Comparison of ENCODE assay signal across 8 cellular contexts in genomic region chr10:103969857-103970627, GRCh38. TPM values are rescaled to one million over a fixed set of nuclear protein-coding genes. Genes with fewer than 3 reads are reported as not detected.
A peak's percentile ranks its signal among the peaks of the same experiment; 100 is the strongest.
DNase-seq lines count a peak whose midpoint lies in the region; ATAC-seq and TF ChIP-seq lines count a peak whose summit lies in the region.

No MANE protein-coding gene starts in this region.

- no peaks in the 10 kb centered on the region for H3K27me3 Mint-ChIP-seq in activated T-cell treated with anti-CD3 and anti-CD28 coated beads, Interleukin-2, amount 50 U/mL, for 72 hours (ENCODE audit: low read depth)
- H3K27me3 Mint-ChIP-seq in memory B cell, result no peaks in the 10 kb centered on the region

- peak overlapping the region; percentile 24 for H3K27ac Mint-ChIP-seq in activated T-cell treated with anti-CD3 and anti-CD28 coated beads, Interleukin-2, amount 50 U/mL, for 72 hours
- peak overlapping the region; percentile 25 for H3K27ac Mint-ChIP-seq in memory B cell

- no peaks in the 10 kb centered on the region for H3K36me3 ChIP-seq in adipocyte (ENCODE audit: control insufficient read depth, insufficient read depth, low read length, severe bottlenecking)
- H3K36me3 ChIP-seq in transverse colon, result no peaks in the 10 kb centered on the region

- in situ Hi-C loops in transverse colon (cut with MboI; ENCODE audit: low pct_ligation_motif_present in 1 of 4, low pct_unique_long_range_greater_than_20kb in 1 of 4, low sequenced_read_pairs in 3 of 4), result loop anchor here in 1 of 4 donors (10.0 kb wide), 1 partner anchor 55 kb away; the partner anchor contains the start of gene STN1

- no peak for TF ChIP-seq EP300 in transverse colon (IDR thresholded peaks at IDR 0.05; ENCODE audit: low read depth)

- no peaks in the 10 kb centered on the region for H3K9me3 ChIP-seq in adipocyte (ENCODE audit: control insufficient read depth, low read length)
- H3K9me3 ChIP-seq in transverse colon, result no peaks in the 10 kb centered on the region

- H3K4me3 ChIP-seq in adipocyte (ENCODE audit: low read length), result peak overlapping the region; percentile 98
- H3K4me3 ChIP-seq in transverse colon, result peak overlapping the region in 3 of 4 donors; percentile 83 to 96 (median 94)

- ATAC-seq in activated T-cell treated with anti-CD3 and anti-CD28 coated beads, Interleukin-2, amount 50 U/mL, for 72 hours (replicated peaks in 1 of 2), result no peak
- ATAC-seq in memory B cell (ENCODE audit: low read depth) (no peak), HG03460 (IDR thresholded peaks at IDR 0.05; ENCODE audit: unreplicated experiment) (no peak)

- H3K9me3 Mint-ChIP-seq in activated T-cell treated with anti-CD3 and anti-CD28 coated beads, Interleukin-2, amount 50 U/mL, for 72 hours, result no peaks in the 10 kb centered on the region
- H3K9me3 Mint-ChIP-seq in memory B cell, result peaks cover 2% of the 10 kb centered on the region

- WGBS in transverse colon (ENCODE audit: low coverage in 1 of 2), 2 donors, result 44% methylated on average over 2 of the region's 2 CpGs

- no peak for TF ChIP-seq CTCF in transverse colon (IDR thresholded peaks at IDR 0.05)

- DNase-seq in activated T-cell treated with anti-CD3 and anti-CD28 coated beads, Interleukin-2, amount 50 U/mL, for 72 hours, result no peak
- no peak for DNase-seq in activated T-cell treated with anti-CD3 and anti-CD28 coated beads, Interleukin-2, amount 50 U/mL, for 1 hour
- DNase-seq in adipocyte (ENCODE audit: low read depth), result peak; percentile 18
- no peak for DNase-seq in memory B cell (ENCODE audit: low spot score in 2 of 2)
- no peak for DNase-seq in transverse colon
- no peak for DNase-seq in NCI-H1105 treated with DMSO at 0.1 percent for 48 hours (lab: John Stamatoyannopoulos, UW)
- no peak for DNase-seq in stimulated activated naive CD4-positive, alpha-beta T cell treated with Interleukin-2 at 50 U/mL for 16 hours (lab: John Stamatoyannopoulos, UW)

- H3K4me1 Mint-ChIP-seq in activated T-cell treated with anti-CD3 and anti-CD28 coated beads, Interleukin-2, amount 50 U/mL, for 72 hours (ENCODE audit: low read depth), result peaks cover 58% of the 10 kb centered on the region
- peaks cover 34% of the 10 kb centered on the region for H3K4me1 Mint-ChIP-seq in memory B cell

- H3K4me1 ChIP-seq in adipocyte (ENCODE audit: control insufficient read depth, insufficient read depth, low read length), result peaks cover 20% of the 10 kb centered on the region
- H3K4me1 ChIP-seq in transverse colon, result peaks cover 0 to 51% (median 31%) of the 10 kb centered on the region in 4 donors

- peaks cover 6 to 9% of the 10 kb centered on the region in 2 donors for H3K36me3 Mint-ChIP-seq in activated T-cell treated with anti-CD3 and anti-CD28 coated beads, Interleukin-2, amount 50 U/mL, for 72 hours (ENCODE audit: insufficient read depth in 2 of 2)
- H3K36me3 Mint-ChIP-seq in memory B cell, result peaks cover 11% of the 10 kb centered on the region

- no peak for TF ChIP-seq POLR2A in transverse colon (IDR thresholded peaks at IDR 0.05)

- intact Hi-C loops in transverse colon (cut with DNase I; ENCODE audit: low total_unique reads), result no loop called here

- H3K9ac ChIP-seq in adipocyte (ENCODE audit: low read length), result peak overlapping the region; percentile 95

- peak overlapping the region; percentile 15 to 99 (median 98) for H3K27ac ChIP-seq in transverse colon

- H3K27me3 ChIP-seq in adipocyte (replicated peaks; ENCODE audit: control insufficient read depth, insufficient read depth, low read length) (no peaks in the 10 kb centered on the region), transverse colon (no peaks in the 10 kb centered on the region)

- H3K4me3 Mint-ChIP-seq in activated T-cell treated with anti-CD3 and anti-CD28 coated beads, Interleukin-2, amount 50 U/mL, for 72 hours, result peak overlapping the region; percentile 89 to 90
- H3K4me3 Mint-ChIP-seq in memory B cell, result peak overlapping the region; percentile 59

RNA-seq across cellular contexts. Expression of gene SLK, which starts 3.1 kb away (rescaled TPM):
- total RNA-seq in activated T-cell treated with anti-CD3 and anti-CD28 coated beads, Interleukin-2, amount 50 U/mL, for 72 hours, result 10 to 100 TPM; 22.5 to 25.1 TPM
- total RNA-seq in transverse colon, result 10 to 100 TPM; 33.2 to 76.4 (median 55.7) TPM

RNA-seq across cellular contexts. Expression of gene STN1, which starts 52.1 kb away (rescaled TPM):
- total RNA-seq in activated T-cell treated with anti-CD3 and anti-CD28 coated beads, Interleukin-2, amount 50 U/mL, for 72 hours, result 10 to 100 TPM; 52.0 to 57.7 TPM
- 10 to 100 TPM; 20.8 to 31.8 (median 26.4) TPM for total RNA-seq in transverse colon
